16 cellular contexts compared by ENCODE assay signal in the genomic region with DNA sequence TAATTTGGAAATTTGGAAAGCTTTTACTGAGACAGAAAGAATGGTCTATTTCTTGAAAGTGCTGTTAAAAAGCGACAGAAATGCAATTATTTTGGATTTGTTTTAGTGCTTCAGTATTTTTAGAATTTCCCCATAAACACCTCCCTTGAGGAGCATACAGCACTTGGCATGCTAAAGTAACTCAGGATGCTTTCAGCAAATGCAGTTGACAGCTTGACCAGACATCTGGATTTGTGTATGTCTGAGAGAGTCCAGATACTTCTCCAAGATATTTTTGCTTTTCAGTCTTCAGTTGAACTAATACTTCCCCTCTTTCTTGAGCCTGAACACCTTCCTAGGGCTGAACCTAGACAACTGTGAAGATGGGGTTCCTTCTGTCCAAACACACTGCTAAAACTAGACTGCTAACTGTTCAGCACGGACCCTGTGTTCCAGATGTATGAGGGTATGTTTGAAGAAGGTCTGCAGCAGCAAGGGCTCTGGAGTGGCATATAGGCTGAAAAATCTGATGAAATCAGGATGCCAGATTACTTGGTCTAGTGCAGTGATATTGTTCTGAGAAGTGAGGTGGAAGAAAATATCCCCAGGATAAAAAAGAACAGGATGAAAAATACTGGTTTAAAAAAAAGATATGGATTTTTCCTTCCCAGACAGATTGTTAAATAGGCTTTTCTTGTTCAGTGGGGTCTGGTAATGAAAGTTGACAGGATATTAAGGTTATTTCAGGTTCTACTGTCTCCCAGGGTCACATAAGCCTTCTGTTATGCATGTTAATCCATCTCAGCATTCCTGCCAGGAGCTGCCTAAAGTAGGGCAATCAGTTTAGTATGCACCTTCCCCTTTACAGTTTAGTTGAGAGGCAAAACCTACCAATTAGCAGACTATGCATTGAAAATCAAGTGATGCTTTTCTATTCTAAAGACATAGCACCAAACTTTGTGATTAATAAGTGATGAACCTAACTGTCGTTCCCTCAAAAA.
A peak's percentile ranks its signal among the peaks of the same experiment; 100 is the strongest.
DNase-seq lines count a peak whose midpoint lies in the region; FAIRE-seq and TF ChIP-seq lines count a peak whose summit lies in the region.
"Had no signal": no experiment of that assay in that cellular context is flagged by ENCODE, and none has a peak within 500 bp of the region (broad histone marks: within the 10 kb centered on the region; RNA-seq: fewer than 3 reads in every experiment).

No MANE protein-coding gene starts in this region.

- no peaks in the 10 kb centered on the region for H3K9me3 Mint-ChIP-seq in astrocyte (ENCODE audit: unreplicated experiment)
- H3K9me3 Mint-ChIP-seq in activated naive CD4-positive, alpha-beta T cell treated with anti-CD3 and anti-CD28 coated beads for 36 hours = no peaks in the 10 kb centered on the region
- H3K9me3 Mint-ChIP-seq: activated CD4-positive, alpha-beta T cell treated with anti-CD3 and anti-CD28 coated beads, Interleukin-2, amount 10 ng/mL, durations not matched to agents 7 days and 5 days; activated T-cell treated with anti-CD3 and anti-CD28 coated beads, Interleukin-2, amount 50 U/mL, for 24 hours; immature natural killer cell had no signal

- CTCF ChIA-PET in A673 (lab: Charles Lee) = no interaction called here
- CTCF ChIA-PET in activated naive CD4-positive, alpha-beta T cell treated with anti-CD3 and anti-CD28 coated beads for 36 hours (lab: Charles Lee) = no interaction called here

- H3K4me3 ChIP-seq in A673 (ENCODE audit: low read depth, low read length, poor library complexity, severe bottlenecking) = no peak overlapping the region
- H3K4me3 ChIP-seq in HAP-1 = no peak overlapping the region
- no peak overlapping the region for H3K4me3 ChIP-seq in astrocyte (ENCODE audit: insufficient read depth, low read depth, low read length)
- no peak overlapping the region for H3K4me3 ChIP-seq in mesodermal cell (ENCODE audit: extremely low read depth, insufficient read depth, low read length, poor library complexity, severe bottlenecking)
- H3K4me3 ChIP-seq: thoracic aorta had no signal

- 100% methylated on average over 1 to 2 of the region's 3 CpGs for WGBS in mesodermal cell (ENCODE audit: insufficient coverage in 2 of 2), 2 experiments

- H3K27ac Mint-ChIP-seq in astrocyte (ENCODE audit: unreplicated experiment) = peak overlapping the region; percentile 3
- H3K27ac Mint-ChIP-seq in activated naive CD4-positive, alpha-beta T cell treated with anti-CD3 and anti-CD28 coated beads for 36 hours = no peak overlapping the region
- H3K27ac Mint-ChIP-seq: activated CD4-positive, alpha-beta T cell treated with anti-CD3 and anti-CD28 coated beads, Interleukin-2, amount 10 ng/mL, durations not matched to agents 7 days and 5 days; activated T-cell treated with anti-CD3 and anti-CD28 coated beads, Interleukin-2, amount 50 U/mL, for 24 hours; immature natural killer cell had no signal

- H3K9ac ChIP-seq in astrocyte (ENCODE audit: low read length) = no peak overlapping the region

- H3K27ac ChIP-seq in A673 (ENCODE audit: low read depth, low read length, poor library complexity, severe bottlenecking) (peak overlapping the region; percentile 46), astrocyte (ENCODE audit: low read depth, low read length) (no peak overlapping the region), mesodermal cell (ENCODE audit: low read depth, low read length, severe bottlenecking) (peak overlapping the region; percentile 75)
- H3K27ac ChIP-seq: thoracic aorta had no signal

- no peak for TF ChIP-seq CTCF in A673 (conservative IDR thresholded peaks at IDR 0.05; ENCODE audit: low read depth, low read length)
- TF ChIP-seq CTCF in astrocyte (IDR thresholded peaks at IDR 0.05; ENCODE audit: insufficient read depth, low read depth, low read length) = no peak

- POLR2A ChIA-PET in A673 (lab: Charles Lee; ENCODE audit: low non-redundant PET) = no interaction called here

- FAIRE-seq in astrocyte (lab: Jason Lieb, UNC) = no peak

- H4K20me1 ChIP-seq in astrocyte (ENCODE audit: insufficient read depth, low read length) = no peaks in the 10 kb centered on the region

- in situ Hi-C loops in HAP-1 (cut with MboI; ENCODE audit: low sequenced_read_pairs) = no loop called here

- no peaks in the 10 kb centered on the region for H3K36me3 Mint-ChIP-seq in astrocyte (ENCODE audit: low read depth, unreplicated experiment)
- no peaks in the 10 kb centered on the region for H3K36me3 Mint-ChIP-seq in activated naive CD4-positive, alpha-beta T cell treated with anti-CD3 and anti-CD28 coated beads for 36 hours (ENCODE audit: low read depth)

- intact Hi-C loops in A673 (cut with micrococcal nuclease; ENCODE audit: unreplicated experiment) = no loop called here
- intact Hi-C loops in activated naive CD4-positive, alpha-beta T cell treated with anti-CD3 and anti-CD28 coated beads for 36 hours (cut with micrococcal nuclease) = no loop called here

- H3K27me3 ChIP-seq in A673 (replicated peaks; ENCODE audit: insufficient read depth, low read depth, low read length, poor library complexity) (no peaks in the 10 kb centered on the region), HAP-1 (ENCODE audit: low read depth) (no peaks in the 10 kb centered on the region), astrocyte (ENCODE audit: insufficient read depth, low read length) (no peaks in the 10 kb centered on the region)

- H3K4me2 ChIP-seq in astrocyte (ENCODE audit: low read length) = no peak overlapping the region

- H3K36me3 ChIP-seq in A673 (ENCODE audit: insufficient read depth, low read length, poor library complexity, severe bottlenecking) (no peaks in the 10 kb centered on the region), HAP-1 (replicated peaks) (no peaks in the 10 kb centered on the region), astrocyte (ENCODE audit: insufficient read depth, low read length) (no peaks in the 10 kb centered on the region), mesodermal cell (ENCODE audit: control insufficient read depth, insufficient read depth, low read length) (no peaks in the 10 kb centered on the region)
- H3K36me3 ChIP-seq: thoracic aorta had no signal

- H3K27me3 Mint-ChIP-seq in astrocyte (ENCODE audit: low read depth, unreplicated experiment) = no peaks in the 10 kb centered on the region
- H3K27me3 Mint-ChIP-seq in activated naive CD4-positive, alpha-beta T cell treated with anti-CD3 and anti-CD28 coated beads for 36 hours (ENCODE audit: low read depth) = no peaks in the 10 kb centered on the region
- H3K27me3 Mint-ChIP-seq: activated CD4-positive, alpha-beta T cell treated with anti-CD3 and anti-CD28 coated beads, Interleukin-2, amount 10 ng/mL, durations not matched to agents 7 days and 5 days; activated T-cell treated with anti-CD3 and anti-CD28 coated beads, Interleukin-2, amount 50 U/mL, for 24 hours had no signal

- H3K4me1 Mint-ChIP-seq in astrocyte (ENCODE audit: low read depth, unreplicated experiment) = peaks cover 12% of the 10 kb centered on the region
- H3K4me1 Mint-ChIP-seq in activated naive CD4-positive, alpha-beta T cell treated with anti-CD3 and anti-CD28 coated beads for 36 hours (ENCODE audit: low read depth) = peaks cover 5% of the 10 kb centered on the region
- H3K4me1 Mint-ChIP-seq: activated CD4-positive, alpha-beta T cell treated with anti-CD3 and anti-CD28 coated beads, Interleukin-2, amount 10 ng/mL, durations not matched to agents 7 days and 5 days; immature natural killer cell had no signal

- H3K79me2 ChIP-seq in astrocyte (ENCODE audit: insufficient read depth, low read length) = no peaks in the 10 kb centered on the region

- no TSS peak for BruUV-seq in A673 (replicated peaks; lab: Mats Ljungman, UMichigan)

- peaks cover 14% of the 10 kb centered on the region for H3K4me1 ChIP-seq in A673 (ENCODE audit: insufficient read depth, low read length, poor library complexity, severe bottlenecking)
- H3K4me1 ChIP-seq in HAP-1 = no peaks in the 10 kb centered on the region; the same call in 1 of the 2 replicates
- H3K4me1 ChIP-seq in astrocyte (ENCODE audit: insufficient read depth, low read length) = no peaks in the 10 kb centered on the region
- H3K4me1 ChIP-seq in mesodermal cell (ENCODE audit: control insufficient read depth, insufficient read depth, low read length, poor library complexity, severe bottlenecking) = peaks cover 10% of the 10 kb centered on the region

- H2AFZ ChIP-seq in astrocyte (ENCODE audit: low read depth, low read length) = no peak overlapping the region

- H3K4me3 Mint-ChIP-seq in astrocyte (ENCODE audit: unreplicated experiment) = no peak overlapping the region
- H3K4me3 Mint-ChIP-seq in activated naive CD4-positive, alpha-beta T cell treated with anti-CD3 and anti-CD28 coated beads for 36 hours = no peak overlapping the region
- H3K4me3 Mint-ChIP-seq: activated CD4-positive, alpha-beta T cell treated with anti-CD3 and anti-CD28 coated beads, Interleukin-2, amount 10 ng/mL, durations not matched to agents 7 days and 5 days; activated T-cell treated with anti-CD3 and anti-CD28 coated beads, Interleukin-2, amount 50 U/mL, for 24 hours; immature natural killer cell had no signal

- no peaks in the 10 kb centered on the region for H3K9me3 ChIP-seq in A673 (ENCODE audit: low read depth, low read length, poor library complexity, severe bottlenecking)
- no peaks in the 10 kb centered on the region for H3K9me3 ChIP-seq in HAP-1
- no peaks in the 10 kb centered on the region for H3K9me3 ChIP-seq in astrocyte (ENCODE audit: insufficient read depth, low read depth, low read length)
- H3K9me3 ChIP-seq in mesodermal cell (ENCODE audit: control insufficient read depth, low read length) = no peaks in the 10 kb centered on the region
- H3K9me3 ChIP-seq: thoracic aorta had no signal

- no peak for DNase-seq in A673 (ENCODE audit: low spot score)
- peak; percentile 10 to 17 for DNase-seq in HAP-1 (ENCODE audit: low spot score in 2 of 2)
- DNase-seq in astrocyte (ENCODE audit: low read depth) = no peak
- DNase-seq in NCI-H146 treated with DMSO at 0.1 percent for 48 hours (lab: John Stamatoyannopoulos, UW; ENCODE audit: unreplicated experiment) = no peak
- DNase-seq in Ammon's horn (ENCODE audit: low spot score) = no peak
- DNase-seq in activated naive CD4-positive, alpha-beta T cell treated with anti-CD3 and anti-CD28 coated beads for 36 hours = no peak
- no peak for DNase-seq in dermis blood vessel endothelial cell
- DNase-seq: activated CD4-positive, alpha-beta T cell treated with anti-CD3 and anti-CD28 coated beads, Interleukin-2, amount 10 ng/mL, durations not matched to agents 7 days and 5 days; activated T-cell treated with anti-CD3 and anti-CD28 coated beads, Interleukin-2, amount 50 U/mL, for 24 hours; DMS79; immature natural killer cell; MM.1S; NCI-H2171; posterior cingulate gyrus had no signal

Comparison
In these comparisons a context has a peak if more than half of its experiments do, and no peak if none do; other contexts are left out.
1. DNase-seq: peak in HAP-1 (2 of 2); none in A673 (single experiment), astrocyte (single experiment), NCI-H146 treated with DMSO at 0.1 percent for 48 hours (single experiment), Ammon's horn (single experiment), activated naive CD4-positive, alpha-beta T cell treated with anti-CD3 and anti-CD28 coated beads for 36 hours (single experiment) and dermis blood vessel endothelial cell (single experiment).